Comparison of ENCODE assay signal across 19 cellular contexts in the genomic region with DNA sequence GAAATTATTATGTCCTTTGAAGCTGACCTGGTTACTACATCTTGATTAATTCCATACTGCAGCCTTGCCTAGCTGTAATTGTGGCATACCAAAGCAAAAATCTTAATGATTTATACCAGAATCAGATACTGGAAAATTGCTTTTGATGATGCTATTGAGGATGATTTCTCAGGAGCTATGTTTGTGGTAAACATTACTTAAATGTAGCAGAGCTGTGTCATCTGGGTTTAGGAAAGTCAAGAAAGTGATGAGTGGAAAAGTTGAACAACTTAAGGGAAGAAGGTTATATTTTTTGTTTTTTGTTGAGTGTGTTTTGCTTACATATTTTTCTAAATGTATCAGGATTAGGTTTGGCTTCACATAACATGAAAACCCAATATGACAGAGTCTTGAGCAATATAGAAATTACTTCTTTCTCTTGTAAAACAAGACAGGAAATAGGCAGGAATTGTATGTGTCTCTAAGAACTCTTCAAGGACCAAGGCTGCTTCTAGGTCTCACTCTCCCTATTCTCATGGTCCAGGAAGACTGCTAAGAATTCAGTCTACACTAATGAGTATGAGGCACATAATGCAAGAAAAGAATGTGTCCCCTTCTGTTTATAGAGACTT.
DNase-seq lines count a peak whose midpoint lies in the region; ATAC-seq lines count a peak whose summit lies in the region.
"Had no signal": no experiment of that assay in that cellular context is flagged by ENCODE, and none has a peak within 500 bp of the region (broad histone marks: within the 10 kb centered on the region; RNA-seq: fewer than 3 reads in every experiment).

No MANE protein-coding gene starts in this region.

- H2BK5ac ChIP-seq in mesenchymal stem cell (ENCODE audit: low read depth, low read length, poor library complexity, severe bottlenecking) = no peak overlapping the region

- no peak overlapping the region for H3K27ac ChIP-seq in mesenchymal stem cell (ENCODE audit: low read length, poor library complexity, severe bottlenecking)
- H3K27ac ChIP-seq: C4-2B had no signal

- peak overlapping the region in 1 of 2 experiments; percentile 48 for H3K18ac ChIP-seq in mesenchymal stem cell (ENCODE audit: low read depth in 1 of 2, low read length in 2 of 2)

- H3K4me2 ChIP-seq in mesenchymal stem cell (ENCODE audit: low read length, poor library complexity, severe bottlenecking) = no peak overlapping the region

- H3K4me1 ChIP-seq in mesenchymal stem cell (ENCODE audit: control insufficient read depth, insufficient read depth, low read depth, low read length) = no peaks in the 10 kb centered on the region

- H3K27me3 Mint-ChIP-seq in activated CD4-positive, alpha-beta memory T cell treated with anti-CD3 and anti-CD28 coated beads for 36 hours = no peaks in the 10 kb centered on the region
- no peaks in the 10 kb centered on the region for H3K27me3 Mint-ChIP-seq in activated CD4-positive, alpha-beta memory T cell treated with anti-CD3 and anti-CD28 coated beads, Interleukin-2, amount 10 ng/mL, durations not matched to agents 7 days and 5 days
- H3K27me3 Mint-ChIP-seq in stimulated activated naive CD8-positive, alpha-beta T cell treated with anti-CD3 and anti-CD28 coated beads, Interleukin-15, Interleukin-2, amounts not matched to agents 100 ng/mL and 50 ng/mL, for 24 hours = peaks cover 8% of the 10 kb centered on the region
- H3K27me3 Mint-ChIP-seq: CD8-positive, alpha-beta memory T cell had no signal

- no peak overlapping the region for H3K14ac ChIP-seq in mesenchymal stem cell (ENCODE audit: low read length in 2 of 2)

- no peak overlapping the region for H3K23ac ChIP-seq in mesenchymal stem cell (ENCODE audit: low read length in 2 of 2)

- H2BK12ac ChIP-seq in mesenchymal stem cell (ENCODE audit: low read length in 2 of 2) = no peak overlapping the region

- peaks cover 29% of the 10 kb centered on the region for H3K4me1 Mint-ChIP-seq in activated CD4-positive, alpha-beta memory T cell treated with anti-CD3 and anti-CD28 coated beads for 36 hours (ENCODE audit: low read depth)
- peaks cover 2% of the 10 kb centered on the region for H3K4me1 Mint-ChIP-seq in activated CD4-positive, alpha-beta memory T cell treated with anti-CD3 and anti-CD28 coated beads, Interleukin-2, amount 10 ng/mL, durations not matched to agents 7 days and 5 days
- peaks cover 16% of the 10 kb centered on the region for H3K4me1 Mint-ChIP-seq in stimulated activated naive CD8-positive, alpha-beta T cell treated with anti-CD3 and anti-CD28 coated beads, Interleukin-15, Interleukin-2, amounts not matched to agents 100 ng/mL and 50 ng/mL, for 24 hours (ENCODE audit: low read depth)
- peaks cover 28% of the 10 kb centered on the region for H3K4me1 Mint-ChIP-seq in stimulated activated effector memory CD8-positive, alpha-beta T cell treated with anti-CD3 and anti-CD28 coated beads, Interleukin-12 subunit alpha, Interleukin-12 subunit beta, amount 100 ng/mL, for 72 hours
- H3K4me1 Mint-ChIP-seq: CD8-positive, alpha-beta memory T cell had no signal

- no peak overlapping the region for H2BK120ac ChIP-seq in mesenchymal stem cell (ENCODE audit: low read depth, low read length)

- CTCF ChIA-PET in activated CD4-positive, alpha-beta memory T cell treated with anti-CD3 and anti-CD28 coated beads for 36 hours (lab: Charles Lee) = interaction anchor here (0.7 to 1.3 kb wide), 5 partner anchors 31 to 90 kb away, joined by 3 to 4 read pairs (median 3); no protein-coding TSS in a partner anchor
- CTCF ChIA-PET in activated CD4-positive, alpha-beta memory T cell treated with anti-CD3 and anti-CD28 coated beads, Interleukin-2, amount 10 ng/mL, durations not matched to agents 7 days and 5 days (lab: Charles Lee) = no interaction called here

- no peak overlapping the region for H4K8ac ChIP-seq in mesenchymal stem cell (ENCODE audit: low read length)

- ATAC-seq in stimulated activated naive CD8-positive, alpha-beta T cell treated with anti-CD3 and anti-CD28 coated beads, Interleukin-15, Interleukin-2, amounts not matched to agents 100 U/mL and 50 U/mL, for 24 hours = no peak
- peak; percentile 62 for ATAC-seq in stimulated activated effector memory CD8-positive, alpha-beta T cell treated with anti-CD3 and anti-CD28 coated beads, Interleukin-12 subunit alpha, Interleukin-12 subunit beta, amount 100 ng/mL, for 72 hours
- ATAC-seq in HG03571 (IDR thresholded peaks at IDR 0.05; ENCODE audit: unreplicated experiment) = no peak
- ATAC-seq: HCT116 had no signal

- no peaks in the 10 kb centered on the region for H3K9me3 Mint-ChIP-seq in activated CD4-positive, alpha-beta memory T cell treated with anti-CD3 and anti-CD28 coated beads for 36 hours
- H3K9me3 Mint-ChIP-seq in activated CD4-positive, alpha-beta memory T cell treated with anti-CD3 and anti-CD28 coated beads, Interleukin-2, amount 10 ng/mL, durations not matched to agents 7 days and 5 days = peaks cover 3% of the 10 kb centered on the region
- no peaks in the 10 kb centered on the region for H3K9me3 Mint-ChIP-seq in stimulated activated naive CD8-positive, alpha-beta T cell treated with anti-CD3 and anti-CD28 coated beads, Interleukin-15, Interleukin-2, amounts not matched to agents 100 ng/mL and 50 ng/mL, for 24 hours
- H3K9me3 Mint-ChIP-seq in stimulated activated effector memory CD8-positive, alpha-beta T cell treated with anti-CD3 and anti-CD28 coated beads, Interleukin-12 subunit alpha, Interleukin-12 subunit beta, amount 100 ng/mL, for 72 hours = peaks cover 3% of the 10 kb centered on the region
- H3K9me3 Mint-ChIP-seq: CD8-positive, alpha-beta memory T cell had no signal

- H2AFZ ChIP-seq in mesenchymal stem cell (ENCODE audit: low read depth, low read length) = no peak overlapping the region

- no peaks in the 10 kb centered on the region for H3K36me3 Mint-ChIP-seq in activated CD4-positive, alpha-beta memory T cell treated with anti-CD3 and anti-CD28 coated beads for 36 hours
- H3K36me3 Mint-ChIP-seq in activated CD4-positive, alpha-beta memory T cell treated with anti-CD3 and anti-CD28 coated beads, Interleukin-2, amount 10 ng/mL, durations not matched to agents 7 days and 5 days (ENCODE audit: low read depth) = no peaks in the 10 kb centered on the region
- no peaks in the 10 kb centered on the region for H3K36me3 Mint-ChIP-seq in stimulated activated naive CD8-positive, alpha-beta T cell treated with anti-CD3 and anti-CD28 coated beads, Interleukin-15, Interleukin-2, amounts not matched to agents 100 ng/mL and 50 ng/mL, for 24 hours (ENCODE audit: low read depth)
- H3K36me3 Mint-ChIP-seq in stimulated activated effector memory CD8-positive, alpha-beta T cell treated with anti-CD3 and anti-CD28 coated beads, Interleukin-12 subunit alpha, Interleukin-12 subunit beta, amount 100 ng/mL, for 72 hours = no peaks in the 10 kb centered on the region

- no peak overlapping the region for H3K4ac ChIP-seq in mesenchymal stem cell (ENCODE audit: low read depth in 1 of 2, low read length in 2 of 2)

- no peak overlapping the region for H2BK15ac ChIP-seq in mesenchymal stem cell (ENCODE audit: low read depth, poor library complexity, severe bottlenecking)

- no peak overlapping the region for H2AK5ac ChIP-seq in mesenchymal stem cell (ENCODE audit: low read length, severe bottlenecking)

- POLR2A ChIA-PET in activated CD4-positive, alpha-beta memory T cell treated with anti-CD3 and anti-CD28 coated beads for 36 hours (lab: Charles Lee) = interaction anchor here (1.1 to 2.2 kb wide), 4 partner anchors 31 to 90 kb away, joined by 4 to 14 read pairs (median 8); no protein-coding TSS in a partner anchor
- POLR2A ChIA-PET in activated CD4-positive, alpha-beta memory T cell treated with anti-CD3 and anti-CD28 coated beads, Interleukin-2, amount 10 ng/mL, durations not matched to agents 7 days and 5 days (lab: Charles Lee) = no interaction called here

- peak overlapping the region; percentile 77 for H3K27ac Mint-ChIP-seq in activated CD4-positive, alpha-beta memory T cell treated with anti-CD3 and anti-CD28 coated beads for 36 hours
- no peak overlapping the region for H3K27ac Mint-ChIP-seq in activated CD4-positive, alpha-beta memory T cell treated with anti-CD3 and anti-CD28 coated beads, Interleukin-2, amount 10 ng/mL, durations not matched to agents 7 days and 5 days
- H3K27ac Mint-ChIP-seq in stimulated activated naive CD8-positive, alpha-beta T cell treated with anti-CD3 and anti-CD28 coated beads, Interleukin-15, Interleukin-2, amounts not matched to agents 100 ng/mL and 50 ng/mL, for 24 hours = peak overlapping the region; percentile 56
- peak overlapping the region; percentile 58 for H3K27ac Mint-ChIP-seq in stimulated activated effector memory CD8-positive, alpha-beta T cell treated with anti-CD3 and anti-CD28 coated beads, Interleukin-12 subunit alpha, Interleukin-12 subunit beta, amount 100 ng/mL, for 72 hours

- H3K4me3 Mint-ChIP-seq in activated CD4-positive, alpha-beta memory T cell treated with anti-CD3 and anti-CD28 coated beads for 36 hours = no peak overlapping the region
- H3K4me3 Mint-ChIP-seq in activated CD4-positive, alpha-beta memory T cell treated with anti-CD3 and anti-CD28 coated beads, Interleukin-2, amount 10 ng/mL, durations not matched to agents 7 days and 5 days = no peak overlapping the region
- H3K4me3 Mint-ChIP-seq in stimulated activated naive CD8-positive, alpha-beta T cell treated with anti-CD3 and anti-CD28 coated beads, Interleukin-15, Interleukin-2, amounts not matched to agents 100 ng/mL and 50 ng/mL, for 24 hours = no peak overlapping the region
- no peak overlapping the region for H3K4me3 Mint-ChIP-seq in stimulated activated effector memory CD8-positive, alpha-beta T cell treated with anti-CD3 and anti-CD28 coated beads, Interleukin-12 subunit alpha, Interleukin-12 subunit beta, amount 100 ng/mL, for 72 hours
- H3K4me3 Mint-ChIP-seq: CD8-positive, alpha-beta memory T cell had no signal

- no peak overlapping the region for H4K91ac ChIP-seq in mesenchymal stem cell (ENCODE audit: low read length)

- DNase-seq in activated CD4-positive, alpha-beta memory T cell treated with anti-CD3 and anti-CD28 coated beads for 36 hours = no peak
- DNase-seq in activated CD4-positive, alpha-beta memory T cell treated with anti-CD3 and anti-CD28 coated beads, Interleukin-2, amount 10 ng/mL, durations not matched to agents 7 days and 5 days = no peak
- no peak for DNase-seq in stimulated activated naive CD8-positive, alpha-beta T cell treated with anti-CD3 and anti-CD28 coated beads, Interleukin-15, Interleukin-2, amounts not matched to agents 100 U/mL and 50 U/mL, for 24 hours
- DNase-seq in mesenchymal stem cell = peak; percentile 24
- no peak for DNase-seq in stimulated activated effector memory CD8-positive, alpha-beta T cell treated with anti-CD3 and anti-CD28 coated beads, Interleukin-12 subunit alpha, Interleukin-12 subunit beta, amount 100 ng/mL, for 72 hours (ENCODE audit: low spot score in 2 of 2)
- DNase-seq in NCI-H82 treated with DMSO at 0.1 percent for 48 hours (lab: John Stamatoyannopoulos, UW; ENCODE audit: unreplicated experiment) = no peak
- DNase-seq: Calu3; CD8-positive, alpha-beta memory T cell; GF-D8; IMR-90; NCI-H1105 treated with DMSO at 0.1 percent for 48 hours; NCI-H1694; NCI-H2171 treated with DMSO at 0.1 percent for 48 hours; NCI-H524 treated with DMSO at 0.1 percent for 48 hours; OCI-M1 had no signal

- no peaks in the 10 kb centered on the region for H3K36me3 ChIP-seq in mesenchymal stem cell (ENCODE audit: control insufficient read depth in 1 of 2, insufficient read depth in 2 of 2, low read depth in 1 of 2, low read length in 2 of 2)

- H3K9ac ChIP-seq in mesenchymal stem cell (ENCODE audit: low read length) = no peak overlapping the region

- H3K27me3 ChIP-seq in mesenchymal stem cell (ENCODE audit: control insufficient read depth in 1 of 2, insufficient read depth in 1 of 2, low read length in 2 of 2) = peaks cover 0 to 28% of the 10 kb centered on the region in 2 experiments

- H3K79me1 ChIP-seq in mesenchymal stem cell (replicated peaks; ENCODE audit: low read length, poor library complexity, severe bottlenecking) = no peaks in the 10 kb centered on the region

- intact Hi-C loops in activated CD4-positive, alpha-beta memory T cell treated with anti-CD3 and anti-CD28 coated beads for 36 hours (cut with micrococcal nuclease) = loop anchor here (1.0 to 2.0 kb wide), 9 partner anchors 33 to 402 kb away; a partner anchor contains a TSS

- H3K9me3 ChIP-seq in mesenchymal stem cell (ENCODE audit: control insufficient read depth, low read length) = no peaks in the 10 kb centered on the region

- H3K4me3 ChIP-seq in mesenchymal stem cell (ENCODE audit: insufficient read depth in 1 of 2, low read depth in 1 of 2, low read length in 2 of 2) = no peak overlapping the region
